In genomic region chr4:14117575-14118228, GRCh38 we compare ENCODE assay signal across 1 cellular context.
TF ChIP-seq lines count a peak whose summit lies in the region.

No MANE protein-coding gene starts in this region.

TF ChIP-seq in GM12878, 131 proteins besides CTCF, POLR2A, EP300 and RAD21 (continued from another document):
- TF ChIP-seq ATF2 (IDR thresholded peaks at IDR 0.05; ENCODE audit: low read length) = no peak
- TF ChIP-seq HDAC2 (IDR thresholded peaks at IDR 0.05) = no peak
- TF ChIP-seq, protein P1, sequence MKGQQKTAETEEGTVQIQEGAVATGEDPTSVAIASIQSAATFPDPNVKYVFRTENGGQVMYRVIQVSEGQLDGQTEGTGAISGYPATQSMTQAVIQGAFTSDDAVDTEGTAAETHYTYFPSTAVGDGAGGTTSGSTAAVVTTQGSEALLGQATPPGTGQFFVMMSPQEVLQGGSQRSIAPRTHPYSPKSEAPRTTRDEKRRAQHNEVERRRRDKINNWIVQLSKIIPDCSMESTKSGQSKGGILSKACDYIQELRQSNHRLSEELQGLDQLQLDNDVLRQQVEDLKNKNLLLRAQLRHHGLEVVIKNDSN (IDR thresholded peaks at IDR 0.05; ENCODE audit: borderline replicate concordance, extremely low read length, insufficient read depth, low read depth, low read length) = no peak
- no peak for TF ChIP-seq KDM1A (IDR thresholded peaks at IDR 0.05; ENCODE audit: borderline replicate concordance)
- TF ChIP-seq NR2C2 (IDR thresholded peaks at IDR 0.05; ENCODE audit: borderline replicate concordance, control insufficient read depth, insufficient read length, low read depth) = no peak
